Comparison of ENCODE assay signal across 11 cellular contexts in genomic region chr5:29992248-29992647, GRCh38.
"Had no signal": no experiment of that assay in that cellular context is flagged by ENCODE, and none has a peak within 500 bp of the region (broad histone marks: within the 10 kb centered on the region; RNA-seq: fewer than 3 reads in every experiment).

No MANE protein-coding gene starts in this region.

- H3K9me3 ChIP-seq: HAP-1 had no signal

- FAIRE-seq: H1, H54 had no signal

- ATAC-seq: GM23338, HCT116 had no signal

- H3K4me3 ChIP-seq: GM23248, GM23338, HAP-1 had no signal

- H2AFZ ChIP-seq: GM23248, GM23338 had no signal

- H3K27ac ChIP-seq: GM23248 had no signal

- H3K4me1 ChIP-seq: HAP-1 had no signal

- H3K36me3 ChIP-seq: HAP-1 had no signal

- H3K9ac ChIP-seq: GM23248 had no signal

- H3K4me2 ChIP-seq: GM23338 had no signal

- DNase-seq: GM23248, GOT3, H7, H9, HCEC 1CT, HFFc6 had no signal
